26 cellular contexts compared by ENCODE assay signal in the genomic region with DNA sequence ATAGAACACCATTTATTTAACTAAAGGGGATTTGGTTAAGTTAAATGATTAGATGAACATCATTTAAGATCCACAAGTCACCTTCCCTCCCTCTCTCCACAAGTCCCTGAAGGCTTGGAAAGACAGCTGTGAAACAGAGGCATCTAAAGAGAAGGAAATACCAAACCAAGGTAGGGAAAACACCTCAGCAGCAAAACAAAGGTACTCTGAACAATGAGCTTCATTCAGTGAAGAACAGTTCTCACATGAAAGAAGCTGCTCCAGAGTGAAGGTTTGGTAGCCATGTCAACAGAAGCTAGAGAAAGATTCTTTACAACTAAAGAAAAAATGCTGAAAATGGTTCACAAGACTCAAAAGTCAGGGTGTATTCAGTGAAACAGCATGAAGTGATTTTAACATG.
DNase-seq lines count a peak whose midpoint lies in the region; ATAC-seq and TF ChIP-seq lines count a peak whose summit lies in the region.
"Had no signal": no experiment of that assay in that cellular context is flagged by ENCODE, and none has a peak within 500 bp of the region (broad histone marks: within the 10 kb centered on the region; RNA-seq: fewer than 3 reads in every experiment).

No MANE protein-coding gene starts in this region.

- no peaks in the 10 kb centered on the region for H3K79me1 ChIP-seq in neuronal stem cell (ENCODE audit: low read depth, low read length)

- intact Hi-C loops in ascending aorta (cut with DNase I): no loop called here

- no peak overlapping the region for H2BK5ac ChIP-seq in neuronal stem cell (ENCODE audit: low read length)

- H2BK15ac ChIP-seq in neuronal stem cell (ENCODE audit: low read length): no peak overlapping the region

- H3K14ac ChIP-seq in neuronal stem cell (ENCODE audit: low read length): no peak overlapping the region

- H3K4ac ChIP-seq in neuronal stem cell (ENCODE audit: low read length): no peak overlapping the region

- no peak overlapping the region for H2BK120ac ChIP-seq in neuronal stem cell (ENCODE audit: low read depth, low read length)

- H2AK5ac ChIP-seq in neuronal stem cell (ENCODE audit: low read depth, low read length): no peak overlapping the region

- peak; percentile 8 for DNase-seq in NCI-H2171 treated with DMSO at 0.1 percent for 48 hours (lab: John Stamatoyannopoulos, UW)
- no peak for DNase-seq in NCI-H2171 (lab: John Stamatoyannopoulos, UW)
- DNase-seq in foreskin keratinocyte: peak; percentile 47 to 66
- no peak for DNase-seq in neuronal stem cell (ENCODE audit: low spot score)
- no peak for DNase-seq in ascending aorta (ENCODE audit: low spot score in 2 of 2)
- no peak for DNase-seq in Kasumi-1 (lab: John Stamatoyannopoulos, UW)
- no peak for DNase-seq in stimulated activated CD8-positive, alpha-beta memory T cell treated with anti-CD3 and anti-CD28 coated beads, Interleukin-4, amount 100 ng/mL, for 48 hours
- DNase-seq: activated CD4-positive, alpha-beta T cell treated with anti-CD3 and anti-CD28 coated beads, Interleukin-2, amount 10 ng/mL, durations not matched to agents 7 days and 5 days; activated gamma-delta T cell treated with Interleukin-2 at 50 U/mL for 16 hours; activated T-cell treated with anti-CD3 and anti-CD28 coated beads, Interleukin-2, amount 50 U/mL, for 4 hours; AML-193; CD4-positive, alpha-beta memory T cell; head of caudate nucleus; KG1; NCI-H1436; NCI-H2081 treated with DMSO at 0.1 percent for 48 hours; NCI-H510A treated with DMSO at 0.1 percent for 48 hours; NK-92 treated with Interleukin-12 subunit alpha and Interleukin-12 subunit beta, amount 100 ng/mL, for 24 hours; PC-3; stimulated activated naive CD8-positive, alpha-beta T cell treated with anti-CD3 and anti-CD28 coated beads, Interleukin-15, amount 100 ng/mL, for 72 hours; thyroid gland had no signal

- H3K36me3 ChIP-seq in HUES64 (ENCODE audit: insufficient read depth, low read length): peaks cover 22% of the 10 kb centered on the region
- peaks cover 0 to 25% of the 10 kb centered on the region in 2 donors for H3K36me3 ChIP-seq in neuronal stem cell (replicated peaks in 1 of 2; ENCODE audit: control insufficient read depth in 2 of 2, insufficient read depth in 2 of 2, low read length in 2 of 2)
- no peaks in the 10 kb centered on the region for H3K36me3 ChIP-seq in ascending aorta
- H3K36me3 ChIP-seq: neutrophil, thyroid gland, vagina had no signal

- H4K91ac ChIP-seq in neuronal stem cell (ENCODE audit: low read depth, low read length, poor library complexity): no peak overlapping the region

- ATAC-seq in foreskin keratinocyte: peak; percentile 50
- ATAC-seq: activated T-cell treated with anti-CD3 and anti-CD28 coated beads, Interleukin-2, amount 50 U/mL, for 4 hours; HCT116; PC-3; SK-N-SH treated with all-trans-retinoic acid at 6 μM for 48 hours; stimulated activated naive CD8-positive, alpha-beta T cell treated with anti-CD3 and anti-CD28 coated beads, Interleukin-15, amount 100 ng/mL, for 72 hours had no signal

- H3K4me3 ChIP-seq in HUES64 (ENCODE audit: low read length) (no peak overlapping the region), neuronal stem cell (ENCODE audit: low read length in 2 of 2) (no peak overlapping the region), ascending aorta (no peak overlapping the region)
- H3K4me3 ChIP-seq: thyroid gland, vagina had no signal

- H3K4me1 ChIP-seq in HUES64 (ENCODE audit: insufficient read depth, low read length) (peaks cover 9% of the 10 kb centered on the region), foreskin keratinocyte (peaks cover 35% of the 10 kb centered on the region), neuronal stem cell (ENCODE audit: control insufficient read depth in 2 of 2, insufficient read depth in 1 of 2, low read depth in 1 of 2, low read length in 2 of 2) (peaks cover 5 to 28% of the 10 kb centered on the region in 2 donors), ascending aorta (peaks cover 0 to 10% of the 10 kb centered on the region in 2 donors)

- no peak overlapping the region for H2BK12ac ChIP-seq in neuronal stem cell (ENCODE audit: low read length)

- H3K27ac ChIP-seq in HUES64 (ENCODE audit: low read depth, low read length) (peak overlapping the region; percentile 48; the same call in 1 of the 2 replicates), foreskin keratinocyte (peak overlapping the region; percentile 41), neuronal stem cell (replicated peaks; ENCODE audit: low read length) (peak overlapping the region; percentile 25), ascending aorta (peak overlapping the region in 1 of 2 donors; percentile 50)
- H3K27ac ChIP-seq: neutrophil, vagina had no signal

- H3K27me3 ChIP-seq in HUES64 (ENCODE audit: insufficient read depth, low read length) (no peaks in the 10 kb centered on the region), foreskin keratinocyte (no peaks in the 10 kb centered on the region), neuronal stem cell (ENCODE audit: control insufficient read depth in 3 of 3, insufficient read depth in 3 of 3, low read depth in 1 of 3, low read length in 3 of 3) (no peaks in the 10 kb centered on the region), ascending aorta (no peaks in the 10 kb centered on the region)
- H3K27me3 ChIP-seq: neutrophil, thyroid gland, vagina had no signal

- H3K9me3 ChIP-seq in HUES64 (ENCODE audit: insufficient read depth, low read depth, low read length) (no peaks in the 10 kb centered on the region; the same call in 1 of the 2 replicates), neuronal stem cell (replicated peaks in 1 of 2; ENCODE audit: control insufficient read depth in 2 of 2, insufficient read depth in 1 of 2, low read depth in 1 of 2, low read length in 2 of 2) (no peaks in the 10 kb centered on the region), ascending aorta (no peaks in the 10 kb centered on the region)
- H3K9me3 ChIP-seq: neutrophil, thyroid gland, vagina had no signal

- no peak for TF ChIP-seq CTCF in foreskin keratinocyte (conservative IDR thresholded peaks at IDR 0.05)
- TF ChIP-seq CTCF in ascending aorta (IDR thresholded peaks at IDR 0.05): no peak

- no peak overlapping the region for H4K8ac ChIP-seq in neuronal stem cell (ENCODE audit: low read depth, low read length)

- H2AFZ ChIP-seq in neuronal stem cell (ENCODE audit: low read length): no peak overlapping the region

- no peak overlapping the region for H3K23ac ChIP-seq in neuronal stem cell (ENCODE audit: low read depth, low read length, poor library complexity)

- no peak overlapping the region for H3K9ac ChIP-seq in HUES64 (ENCODE audit: low read depth, low read length)
- no peak overlapping the region for H3K9ac ChIP-seq in neuronal stem cell (ENCODE audit: low read depth, low read length, poor library complexity)

- no peak overlapping the region for H3K4me2 ChIP-seq in neuronal stem cell (ENCODE audit: insufficient read depth, low read length, poor library complexity, severe bottlenecking)

- H3K18ac ChIP-seq in neuronal stem cell (ENCODE audit: low read length): no peak overlapping the region

Comparison
In these comparisons a context has a peak if more than half of its experiments do, and no peak if none do; other contexts are left out.
1. DNase-seq: peak in NCI-H2171 treated with DMSO at 0.1 percent for 48 hours (single experiment) and foreskin keratinocyte (2 of 2); none in NCI-H2171 (single experiment), neuronal stem cell (single experiment), ascending aorta (0 of 2), Kasumi-1 (0 of 2) and stimulated activated CD8-positive, alpha-beta memory T cell treated with anti-CD3 and anti-CD28 coated beads, Interleukin-4, amount 100 ng/mL, for 48 hours (single experiment).